1 cellular context compared by ENCODE assay signal in genomic region chr10:118962159-118962863, GRCh38.
TF ChIP-seq lines count a peak whose summit lies in the region.

No MANE protein-coding gene starts in this region.

TF ChIP-seq in IMR-90, 13 proteins besides CTCF, POLR2A, EP300 and RAD21 (continued from another document):
- no peak for TF ChIP-seq MAFK (IDR thresholded peaks at IDR 0.05; ENCODE audit: low read depth, low read length)
- TF ChIP-seq MXI1 (IDR thresholded peaks at IDR 0.05; ENCODE audit: borderline replicate concordance, low read depth, low read length): no peak
- no peak for TF ChIP-seq MAZ (IDR thresholded peaks at IDR 0.05; ENCODE audit: borderline replicate concordance, low read depth, low read length)
- no peak for TF ChIP-seq CEBPB (IDR thresholded peaks at IDR 0.05; ENCODE audit: low read depth, low read length)
- no peak for TF ChIP-seq SMC3 (IDR thresholded peaks at IDR 0.05; ENCODE audit: low read depth, low read length)
- no peak for TF ChIP-seq RCOR1 (IDR thresholded peaks at IDR 0.05; ENCODE audit: insufficient replicate concordance, low read length)
- TF ChIP-seq RFX5 (IDR thresholded peaks at IDR 0.05; ENCODE audit: low read depth, low read length): no peak
